ENCODE assay signal across 16 cellular contexts in genomic region chr11:22680628-22681027, GRCh38.
"Had no signal": no experiment of that assay in that cellular context is flagged by ENCODE, and none has a peak within 500 bp of the region (broad histone marks: within the 10 kb centered on the region; RNA-seq: fewer than 3 reads in every experiment).

No MANE protein-coding gene starts in this region.

- H3K27me3 ChIP-seq: brain microvascular endothelial cell, left lung, neutrophil, thyroid gland had no signal

- H3K4me1 Mint-ChIP-seq: activated B cell treated with CpG ODN at 0.5 μM for 24 hours; activated CD4-positive, alpha-beta T cell treated with anti-CD3 and anti-CD28 coated beads, Interleukin-2, amount 10 ng/mL, durations not matched to agents 24 days and 14 days; activated naive CD8-positive, alpha-beta T cell treated with anti-CD3 and anti-CD28 coated beads for 36 hours; memory B cell; stimulated activated memory B cell treated with anti-CD40 and anti-IgM and Interleukin-4, amounts not matched to agents 10 μg/mL and 1 μg/mL and 100 μg/mL, for 72 hours had no signal

- H3K27ac ChIP-seq: brain microvascular endothelial cell, left lung, neutrophil, thyroid gland had no signal

- H3K27ac Mint-ChIP-seq: activated B cell treated with CpG ODN at 0.5 μM for 24 hours; activated CD4-positive, alpha-beta T cell treated with anti-CD3 and anti-CD28 coated beads, Interleukin-2, amount 10 ng/mL, durations not matched to agents 24 days and 14 days; activated naive CD8-positive, alpha-beta T cell treated with anti-CD3 and anti-CD28 coated beads for 36 hours; activated T-cell treated with anti-CD3 and anti-CD28 coated beads, Interleukin-2, amount 50 U/mL, for 72 hours; memory B cell; naive thymus-derived CD8-positive, alpha-beta T cell; stimulated activated memory B cell treated with anti-CD40 and anti-IgM and Interleukin-4, amounts not matched to agents 10 μg/mL and 1 μg/mL and 100 μg/mL, for 72 hours had no signal

- DNase-seq: activated B cell treated with CpG ODN at 0.5 μM for 24 hours; activated CD4-positive, alpha-beta T cell treated with anti-CD3 and anti-CD28 coated beads, Interleukin-2, amount 10 ng/mL, durations not matched to agents 24 days and 14 days; activated CD8-positive, alpha-beta memory T cell treated with anti-CD3 and anti-CD28 coated beads, Interleukin-2, amount 50 U/mL, for 48 hours; activated gamma-delta T cell treated with Interleukin-2 at 50 U/mL for 16 hours; activated naive CD8-positive, alpha-beta T cell treated with anti-CD3 and anti-CD28 coated beads for 36 hours; activated T-cell treated with anti-CD3 and anti-CD28 coated beads, Interleukin-2, amount 50 U/mL, for 72 hours; amygdala; brain microvascular endothelial cell; effector CD8-positive, alpha-beta T cell; left lung; naive thymus-derived CD8-positive, alpha-beta T cell; stimulated activated CD4-positive, alpha-beta T cell treated with anti-CD3 and anti-CD28 coated beads, Interleukin-2, amount 100 ng/mL, for 48 hours; thyroid gland had no signal

- ATAC-seq: activated T-cell treated with anti-CD3 and anti-CD28 coated beads, Interleukin-2, amount 50 U/mL, for 72 hours; left lung; naive thymus-derived CD8-positive, alpha-beta T cell; stimulated activated memory B cell treated with anti-CD40 and anti-IgM and Interleukin-4, amounts not matched to agents 10 μg/mL and 1 μg/mL and 100 μg/mL, for 72 hours had no signal

- H3K36me3 Mint-ChIP-seq: activated naive CD8-positive, alpha-beta T cell treated with anti-CD3 and anti-CD28 coated beads for 36 hours; memory B cell; naive thymus-derived CD8-positive, alpha-beta T cell; stimulated activated memory B cell treated with anti-CD40 and anti-IgM and Interleukin-4, amounts not matched to agents 10 μg/mL and 1 μg/mL and 100 μg/mL, for 72 hours had no signal

- H3K4me1 ChIP-seq: left lung, thyroid gland had no signal

- H3K9me3 Mint-ChIP-seq: activated B cell treated with CpG ODN at 0.5 μM for 24 hours; activated CD4-positive, alpha-beta T cell treated with anti-CD3 and anti-CD28 coated beads, Interleukin-2, amount 10 ng/mL, durations not matched to agents 24 days and 14 days; activated naive CD8-positive, alpha-beta T cell treated with anti-CD3 and anti-CD28 coated beads for 36 hours; activated T-cell treated with anti-CD3 and anti-CD28 coated beads, Interleukin-2, amount 50 U/mL, for 72 hours; memory B cell; naive thymus-derived CD8-positive, alpha-beta T cell; stimulated activated memory B cell treated with anti-CD40 and anti-IgM and Interleukin-4, amounts not matched to agents 10 μg/mL and 1 μg/mL and 100 μg/mL, for 72 hours had no signal

- H3K36me3 ChIP-seq: brain microvascular endothelial cell, left lung, neutrophil, thyroid gland had no signal

- H3K9me3 ChIP-seq: left lung, neutrophil, thyroid gland had no signal

- H3K4me3 Mint-ChIP-seq: activated B cell treated with CpG ODN at 0.5 μM for 24 hours; activated CD4-positive, alpha-beta T cell treated with anti-CD3 and anti-CD28 coated beads, Interleukin-2, amount 10 ng/mL, durations not matched to agents 24 days and 14 days; activated naive CD8-positive, alpha-beta T cell treated with anti-CD3 and anti-CD28 coated beads for 36 hours; activated T-cell treated with anti-CD3 and anti-CD28 coated beads, Interleukin-2, amount 50 U/mL, for 72 hours; memory B cell; naive thymus-derived CD8-positive, alpha-beta T cell; stimulated activated memory B cell treated with anti-CD40 and anti-IgM and Interleukin-4, amounts not matched to agents 10 μg/mL and 1 μg/mL and 100 μg/mL, for 72 hours had no signal

- H3K4me3 ChIP-seq: left lung, thyroid gland had no signal
